In the genomic region with DNA sequence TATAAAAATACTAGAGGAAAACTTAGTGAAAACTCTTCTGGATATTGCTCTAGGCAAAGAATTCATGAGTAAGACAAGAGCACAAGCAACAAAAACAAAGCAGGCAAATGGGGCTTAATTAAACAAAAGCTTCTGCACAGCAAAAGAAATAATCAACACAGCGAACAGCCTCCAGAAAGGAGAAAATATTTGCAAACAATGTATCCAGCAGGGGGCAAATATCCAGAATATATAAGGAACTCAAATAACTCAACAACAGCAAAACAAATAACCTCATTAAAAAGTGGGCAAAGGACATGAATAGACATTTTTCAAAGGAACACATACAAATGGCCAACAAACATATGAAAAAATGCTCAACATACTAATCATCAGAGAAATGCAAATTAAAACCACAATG, we compare ENCODE assay signal across 1 cellular context.
TF ChIP-seq lines count a peak whose summit lies in the region.

No MANE protein-coding gene starts in this region.

TF ChIP-seq in HCT116, 20 proteins besides CTCF, POLR2A, EP300 and RAD21 (continued from another document):
- no peak for TF ChIP-seq FOSL1 (IDR thresholded peaks at IDR 0.05; ENCODE audit: low read depth)
- no peak for TF ChIP-seq SRF (IDR thresholded peaks at IDR 0.05; ENCODE audit: low read depth)
- TF ChIP-seq CEBPB (IDR thresholded peaks at IDR 0.05; ENCODE audit: low read depth) = no peak
TF ChIP-seq in HCT116: peak in this region for 0.
